In the genomic region with DNA sequence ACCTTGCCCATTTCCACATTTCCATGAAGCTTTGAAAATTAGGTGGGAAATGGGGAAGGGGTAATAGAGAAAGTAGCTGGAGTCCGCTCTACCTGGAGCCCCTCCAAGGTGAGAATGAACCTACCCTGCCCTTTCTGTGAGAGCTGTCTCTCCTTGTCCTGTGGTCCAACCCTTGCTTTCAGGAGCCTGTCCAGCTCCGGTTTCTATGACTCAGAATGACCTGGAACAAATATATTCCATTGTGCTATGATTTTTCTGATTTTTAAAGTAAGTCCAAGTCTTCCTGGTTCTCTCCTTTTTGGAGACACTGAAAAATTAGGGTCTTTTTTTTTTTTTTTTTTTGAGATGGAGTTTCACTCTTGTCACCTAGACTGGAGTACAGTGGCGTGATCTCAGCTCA, we compare ENCODE assay signal across 27 cellular contexts.
"Had no signal": no experiment of that assay in that cellular context is flagged by ENCODE, and none has a peak within 500 bp of the region (broad histone marks: within the 10 kb centered on the region; RNA-seq: fewer than 3 reads in every experiment).

No MANE protein-coding gene starts in this region.

- H3K27ac ChIP-seq: ascending aorta, PC-9, SJCRH30, SK-N-MC had no signal

- H3K27ac Mint-ChIP-seq: activated CD4-positive, alpha-beta T cell treated with anti-CD3 and anti-CD28 coated beads, Interleukin-2, amount 10 ng/mL, durations not matched to agents 24 days and 14 days; activated CD8-positive, alpha-beta T cell treated with anti-CD3 and anti-CD28 coated beads for 36 hours; activated naive CD4-positive, alpha-beta T cell treated with anti-CD3 and anti-CD28 coated beads, Interleukin-2, amount 50 U/mL, for 24 hours; activated naive CD8-positive, alpha-beta T cell treated with anti-CD3 and anti-CD28 coated beads, Interleukin-2, amount 10 ng/mL, durations not matched to agents 7 days and 5 days; activated T-cell treated with anti-CD3 and anti-CD28 coated beads, Interleukin-2, amount 50 U/mL, for 72 hours; activated T-helper 17 cell treated with anti-CD3 and anti-CD28 coated beads, Interleukin-2, amount 50 U/mL, for 72 hours; T-helper 2 cell treated with Interferon-gamma antibody and Interleukin-4, amounts not matched to agents 5 μg/mL and 100 μg/mL, for 36 hours had no signal

- H3K4me3 Mint-ChIP-seq: activated CD4-positive, alpha-beta T cell treated with anti-CD3 and anti-CD28 coated beads, Interleukin-2, amount 10 ng/mL, durations not matched to agents 24 days and 14 days; activated CD8-positive, alpha-beta T cell treated with anti-CD3 and anti-CD28 coated beads for 36 hours; activated naive CD4-positive, alpha-beta T cell treated with anti-CD3 and anti-CD28 coated beads, Interleukin-2, amount 50 U/mL, for 24 hours; activated naive CD8-positive, alpha-beta T cell treated with anti-CD3 and anti-CD28 coated beads, Interleukin-2, amount 10 ng/mL, durations not matched to agents 7 days and 5 days; activated T-cell treated with anti-CD3 and anti-CD28 coated beads, Interleukin-2, amount 50 U/mL, for 72 hours; activated T-helper 17 cell treated with anti-CD3 and anti-CD28 coated beads, Interleukin-2, amount 50 U/mL, for 72 hours; T-helper 2 cell treated with Interferon-gamma antibody and Interleukin-4, amounts not matched to agents 5 μg/mL and 100 μg/mL, for 36 hours had no signal

- H3K4me1 Mint-ChIP-seq: activated CD4-positive, alpha-beta T cell treated with anti-CD3 and anti-CD28 coated beads, Interleukin-2, amount 10 ng/mL, durations not matched to agents 24 days and 14 days; activated naive CD4-positive, alpha-beta T cell treated with anti-CD3 and anti-CD28 coated beads, Interleukin-2, amount 50 U/mL, for 24 hours; activated naive CD8-positive, alpha-beta T cell treated with anti-CD3 and anti-CD28 coated beads, Interleukin-2, amount 10 ng/mL, durations not matched to agents 7 days and 5 days; activated T-helper 17 cell treated with anti-CD3 and anti-CD28 coated beads, Interleukin-2, amount 50 U/mL, for 72 hours had no signal

- H3K36me3 Mint-ChIP-seq: activated naive CD8-positive, alpha-beta T cell treated with anti-CD3 and anti-CD28 coated beads, Interleukin-2, amount 10 ng/mL, durations not matched to agents 7 days and 5 days had no signal

- DNase-seq: activated CD4-positive, alpha-beta T cell treated with anti-CD3 and anti-CD28 coated beads, Interleukin-2, amount 10 ng/mL, durations not matched to agents 24 days and 14 days; activated CD4-positive, alpha-beta T cell treated with anti-CD3 and anti-CD28 coated beads, Interleukin-2, amount 50 U/mL, for 4 hours; activated CD8-positive, alpha-beta T cell treated with anti-CD3 and anti-CD28 coated beads for 36 hours; activated gamma-delta T cell; activated naive CD4-positive, alpha-beta T cell treated with Interleukin-2 at 50 U/mL for 16 hours; activated naive CD8-positive, alpha-beta T cell treated with anti-CD3 and anti-CD28 coated beads, Interleukin-2, amount 10 ng/mL, durations not matched to agents 7 days and 5 days; activated T-cell treated with anti-CD3 and anti-CD28 coated beads, Interleukin-2, amount 50 U/mL, for 1 hour; activated T-cell treated with anti-CD3 and anti-CD28 coated beads, Interleukin-2, amount 50 U/mL, for 72 hours; amygdala; caudate nucleus; cerebellar nuclear complex; Karpas-422; MG63; NCI-H1048; NCI-H1436 treated with DMSO at 0.1 percent for 48 hours; NCI-H1694 treated with DMSO at 0.1 percent for 48 hours; NCI-H2029; NCI-H345; NCI-H524 treated with DMSO at 0.1 percent for 48 hours; PC-9; SHP77; SJCRH30 had no signal

- ATAC-seq: activated CD8-positive, alpha-beta T cell treated with anti-CD3 and anti-CD28 coated beads for 36 hours; activated T-cell treated with anti-CD3 and anti-CD28 coated beads, Interleukin-2, amount 50 U/mL, for 72 hours; activated T-helper 17 cell treated with anti-CD3 and anti-CD28 coated beads, Interleukin-2, amount 50 U/mL, for 72 hours had no signal

- H3K9me3 Mint-ChIP-seq: activated CD4-positive, alpha-beta T cell treated with anti-CD3 and anti-CD28 coated beads, Interleukin-2, amount 10 ng/mL, durations not matched to agents 24 days and 14 days; activated T-cell treated with anti-CD3 and anti-CD28 coated beads, Interleukin-2, amount 50 U/mL, for 72 hours; activated T-helper 17 cell treated with anti-CD3 and anti-CD28 coated beads, Interleukin-2, amount 50 U/mL, for 72 hours; T-helper 2 cell treated with Interferon-gamma antibody and Interleukin-4, amounts not matched to agents 5 μg/mL and 100 μg/mL, for 36 hours had no signal

- H3K4me3 ChIP-seq: ascending aorta, MG63, PC-9, SJCRH30, SK-N-MC had no signal
